In the genomic region with DNA sequence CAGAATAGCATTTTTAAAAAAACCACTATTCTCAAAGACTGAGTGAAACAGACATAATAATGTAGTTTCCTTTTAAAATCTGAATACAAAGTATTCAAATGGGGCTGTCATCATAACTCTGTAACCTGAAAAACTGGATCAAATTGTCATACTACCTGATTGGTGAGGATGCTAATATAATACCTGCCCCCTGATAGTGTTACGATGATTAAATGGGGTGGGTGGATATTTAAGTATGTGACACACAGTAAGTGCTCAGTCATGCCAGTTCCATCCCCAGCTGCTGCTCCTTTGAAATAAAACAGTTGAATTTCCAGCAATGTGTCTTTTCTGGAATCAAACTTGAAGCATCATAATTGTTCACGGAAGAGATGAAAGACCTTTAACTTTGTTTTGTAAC, we compare ENCODE assay signal across 16 cellular contexts. TPM values are rescaled to one million over a fixed set of nuclear protein-coding genes. Genes with fewer than 3 reads are reported as not detected.
"Had no signal": no experiment of that assay in that cellular context is flagged by ENCODE, and none has a peak within 500 bp of the region (broad histone marks: within the 10 kb centered on the region; RNA-seq: fewer than 3 reads in every experiment).

No MANE protein-coding gene starts in this region.

- H2AFZ ChIP-seq: hepatocyte had no signal

- H3K4me2 ChIP-seq: hepatocyte had no signal

- H3K36me3 ChIP-seq: prostate gland, right lobe of liver, upper lobe of right lung had no signal

- H3K9me3 Mint-ChIP-seq: activated CD4-positive, alpha-beta memory T cell treated with anti-CD3 and anti-CD28 coated beads for 36 hours; activated naive CD8-positive, alpha-beta T cell treated with anti-CD3 and anti-CD28 coated beads for 36 hours; T-cell had no signal

- H3K79me2 ChIP-seq: hepatocyte had no signal

- DNase-seq: activated CD4-positive, alpha-beta memory T cell treated with anti-CD3 and anti-CD28 coated beads for 36 hours; activated gamma-delta T cell; activated naive CD8-positive, alpha-beta T cell treated with anti-CD3 and anti-CD28 coated beads for 36 hours; activated T-cell treated with anti-CD3 and anti-CD28 coated beads, Interleukin-2, amount 50 U/mL, for 48 hours; left colon; natural killer cell; right lobe of liver; stimulated activated CD4-positive, alpha-beta T cell treated with anti-CD3 and anti-CD28 coated beads, Interleukin-12 subunit alpha, Interleukin-12 subunit beta, amount 100 ng/mL, for 4 hours; stimulated activated CD8-positive, alpha-beta memory T cell treated with anti-CD3 and anti-CD28 coated beads, Interleukin-4, amount 100 ng/mL, for 48 hours; stimulated activated naive CD8-positive, alpha-beta T cell treated with anti-CD3 and anti-CD28 coated beads, Interleukin-15, Interleukin-2, amounts not matched to agents 100 U/mL and 50 U/mL, for 24 hours; T-cell; T1000; upper lobe of right lung had no signal

- ATAC-seq: left colon; natural killer cell; right lobe of liver; stimulated activated naive CD8-positive, alpha-beta T cell treated with anti-CD3 and anti-CD28 coated beads, Interleukin-15, Interleukin-2, amounts not matched to agents 100 U/mL and 50 U/mL, for 24 hours; T-cell; upper lobe of right lung had no signal

- H3K4me3 ChIP-seq: hepatocyte, prostate gland, right lobe of liver, upper lobe of right lung had no signal

- H3K27ac ChIP-seq: hepatocyte, prostate gland, right lobe of liver, upper lobe of right lung had no signal

- H3K4me1 ChIP-seq: prostate gland, right lobe of liver, upper lobe of right lung had no signal

- H3K36me3 Mint-ChIP-seq: activated CD4-positive, alpha-beta memory T cell treated with anti-CD3 and anti-CD28 coated beads for 36 hours; activated naive CD8-positive, alpha-beta T cell treated with anti-CD3 and anti-CD28 coated beads for 36 hours; natural killer cell; T-cell had no signal

- H3K4me3 Mint-ChIP-seq: activated CD4-positive, alpha-beta memory T cell treated with anti-CD3 and anti-CD28 coated beads for 36 hours; activated naive CD8-positive, alpha-beta T cell treated with anti-CD3 and anti-CD28 coated beads for 36 hours; natural killer cell; T-cell had no signal

- H3K27me3 ChIP-seq: hepatocyte, right lobe of liver, upper lobe of right lung had no signal

- H3K9me3 ChIP-seq: prostate gland, right lobe of liver, upper lobe of right lung had no signal

- H3K4me1 Mint-ChIP-seq: activated naive CD8-positive, alpha-beta T cell treated with anti-CD3 and anti-CD28 coated beads for 36 hours; natural killer cell; T-cell had no signal

RNA-seq across cellular contexts. Expression of gene HTR1B, which starts 8.9 kb away (rescaled TPM):
- total RNA-seq: activated CD4-positive, alpha-beta memory T cell treated with anti-CD3 and anti-CD28 coated beads for 36 hours; activated naive CD8-positive, alpha-beta T cell treated with anti-CD3 and anti-CD28 coated beads for 36 hours; mononuclear cell; right lobe of liver had no signal
- polyA plus RNA-seq: hepatocyte had no signal
